15 cellular contexts compared by ENCODE assay signal in genomic region chr12:12524128-12524527, GRCh38.
"Had no signal": no experiment of that assay in that cellular context is flagged by ENCODE, and none has a peak within 500 bp of the region (broad histone marks: within the 10 kb centered on the region; RNA-seq: fewer than 3 reads in every experiment).

No MANE protein-coding gene starts in this region.

- H3K27ac Mint-ChIP-seq: activated CD4-positive, alpha-beta T cell treated with anti-CD3 and anti-CD28 coated beads, Interleukin-2, amount 10 ng/mL, durations not matched to agents 24 days and 14 days; activated CD8-positive, alpha-beta T cell treated with anti-CD3 and anti-CD28 coated beads, Interleukin-2, amount 10 ng/mL, durations not matched to agents 7 days and 5 days; activated T-cell treated with anti-CD3 and anti-CD28 coated beads, Interleukin-2, amount 50 U/mL, for 72 hours; T-helper 2 cell treated with Interferon-gamma antibody and Interleukin-4, amounts not matched to agents 5 μg/mL and 100 μg/mL, for 36 hours had no signal

- ATAC-seq: activated CD8-positive, alpha-beta T cell treated with anti-CD3 and anti-CD28 coated beads, Interleukin-2, amount 10 ng/mL, durations not matched to agents 7 days and 5 days; activated T-cell treated with anti-CD3 and anti-CD28 coated beads, Interleukin-2, amount 50 U/mL, for 72 hours; heart left ventricle; left colon; psoas muscle had no signal

- H3K4me3 Mint-ChIP-seq: activated CD4-positive, alpha-beta T cell treated with anti-CD3 and anti-CD28 coated beads, Interleukin-2, amount 10 ng/mL, durations not matched to agents 24 days and 14 days; activated CD8-positive, alpha-beta T cell treated with anti-CD3 and anti-CD28 coated beads, Interleukin-2, amount 10 ng/mL, durations not matched to agents 7 days and 5 days; activated T-cell treated with anti-CD3 and anti-CD28 coated beads, Interleukin-2, amount 50 U/mL, for 72 hours; T-helper 2 cell treated with Interferon-gamma antibody and Interleukin-4, amounts not matched to agents 5 μg/mL and 100 μg/mL, for 36 hours had no signal

- H3K27me3 Mint-ChIP-seq: activated CD4-positive, alpha-beta T cell treated with anti-CD3 and anti-CD28 coated beads, Interleukin-2, amount 10 ng/mL, durations not matched to agents 24 days and 14 days had no signal

- H3K4me3 ChIP-seq: heart left ventricle, lung, psoas muscle, right lobe of liver, spleen, stomach had no signal

- H3K9me3 ChIP-seq: heart left ventricle, psoas muscle, right lobe of liver, spleen, stomach had no signal

- H3K27ac ChIP-seq: heart left ventricle, spleen, stomach had no signal

- H3K27me3 ChIP-seq: heart left ventricle, right lobe of liver, spleen, stomach had no signal

- H3K9me3 Mint-ChIP-seq: activated CD4-positive, alpha-beta T cell treated with anti-CD3 and anti-CD28 coated beads, Interleukin-2, amount 10 ng/mL, durations not matched to agents 24 days and 14 days; activated T-cell treated with anti-CD3 and anti-CD28 coated beads, Interleukin-2, amount 50 U/mL, for 72 hours; T-helper 2 cell treated with Interferon-gamma antibody and Interleukin-4, amounts not matched to agents 5 μg/mL and 100 μg/mL, for 36 hours had no signal

- DNase-seq: activated CD4-positive, alpha-beta T cell treated with anti-CD3 and anti-CD28 coated beads, Interleukin-2, amount 10 ng/mL, durations not matched to agents 24 days and 14 days; activated CD4-positive, CD25-positive, alpha-beta regulatory T cell; activated CD8-positive, alpha-beta memory T cell treated with anti-CD3 and anti-CD28 coated beads, Interleukin-2, amount 50 U/mL, for 48 hours; activated CD8-positive, alpha-beta T cell treated with anti-CD3 and anti-CD28 coated beads, Interleukin-2, amount 10 ng/mL, durations not matched to agents 7 days and 5 days; activated T-cell treated with anti-CD3 and anti-CD28 coated beads, Interleukin-2, amount 50 U/mL, for 72 hours; cerebellar nuclear complex; heart left ventricle; left colon; midbrain; psoas muscle; right lobe of liver; spleen; stomach had no signal
